Comparison of ENCODE assay signal across 25 cellular contexts in genomic region chr7:132024290-132024689, GRCh38.
"Had no signal": no experiment of that assay in that cellular context is flagged by ENCODE, and none has a peak within 500 bp of the region (broad histone marks: within the 10 kb centered on the region; RNA-seq: fewer than 3 reads in every experiment).

No MANE protein-coding gene starts in this region.

- H3K4me3 ChIP-seq: ascending aorta, breast epithelium, cardiac muscle cell, coronary artery, dorsolateral prefrontal cortex, gastrocnemius medialis, heart left ventricle had no signal

- DNase-seq: activated CD4-positive, alpha-beta memory T cell treated with anti-CD3 and anti-CD28 coated beads, Interleukin-2, amount 10 ng/mL, durations not matched to agents 7 days and 5 days; activated CD4-positive, alpha-beta T cell treated with anti-CD3 and anti-CD28 coated beads for 1 hour; activated CD4-positive, alpha-beta T cell treated with anti-CD3 and anti-CD28 coated beads for 4 hours; activated CD4-positive, alpha-beta T cell treated with anti-CD3 and anti-CD28 coated beads, Interleukin-2, amount 10 ng/mL, durations not matched to agents 7 days and 5 days; activated CD4-positive, alpha-beta T cell treated with anti-CD3 and anti-CD28 coated beads, Interleukin-2, amount 50 U/mL, for 4 hours; activated CD8-positive, alpha-beta memory T cell treated with anti-CD3 and anti-CD28 coated beads, Interleukin-2, amount 50 U/mL, for 48 hours; activated gamma-delta T cell; activated naive CD4-positive, alpha-beta T cell; activated naive CD4-positive, alpha-beta T cell treated with anti-CD3 and anti-CD28 coated beads, Interleukin-2, amount 10 ng/mL, durations not matched to agents 7 days and 5 days; activated naive CD8-positive, alpha-beta T cell treated with anti-CD3 and anti-CD28 coated beads, Interleukin-2, amount 10 ng/mL, durations not matched to agents 7 days and 5 days; activated T-cell treated with anti-CD3 and anti-CD28 coated beads for 4 hours; activated T-cell treated with anti-CD3 and anti-CD28 coated beads, Interleukin-2, amount 50 U/mL, for 24 hours; activated T-cell treated with anti-CD3 and anti-CD28 coated beads, Interleukin-2, amount 50 U/mL, for 72 hours; dorsolateral prefrontal cortex; effector memory CD4-positive, alpha-beta T cell; endodermal cell; foreskin keratinocyte; gastrocnemius medialis; glutamatergic neuron; heart left ventricle; T-helper 2 cell had no signal
